ENCODE assay signal across 2 cellular contexts in genomic region chr14:64591809-64592208, GRCh38.
A peak's percentile ranks its signal among the peaks of the same experiment; 100 is the strongest.
TF ChIP-seq lines count a peak whose summit lies in the region.

No MANE protein-coding gene starts in this region.

TF ChIP-seq in HepG2, 621 proteins besides CTCF, POLR2A, EP300 and RAD21:
- TF ChIP-seq MAX (IDR thresholded peaks at IDR 0.05) (no peak), ZNF687 (CRISPR knock-in tag; IDR thresholded peaks at IDR 0.05) (no peak), EHMT2 (IDR thresholded peaks at IDR 0.05; ENCODE audit: borderline replicate concordance, low read depth, low read length) (no peak), ZFP41 (CRISPR knock-in tag; IDR thresholded peaks at IDR 0.05; ENCODE audit: borderline replicate concordance) (no peak), PATZ1 (CRISPR knock-in tag; IDR thresholded peaks at IDR 0.05) (no peak), MAFF (IDR thresholded peaks at IDR 0.05; ENCODE audit: low read depth, low read length) (0 out of 2 replicates have a peak, but pooled peaks have one; percentile 14), ZC3H4 (CRISPR knock-in tag; IDR thresholded peaks at IDR 0.05; ENCODE audit: borderline replicate concordance) (no peak), MAFK (conservative IDR thresholded peaks at IDR 0.05 in 1 of 2, IDR thresholded peaks at IDR 0.05 in 1 of 2; ENCODE audit: low read length in 2 of 2) (peak in 1 of 2 experiments; percentile 31; a peak in 1 of 4 replicates), MTF1 (CRISPR knock-in tag; IDR thresholded peaks at IDR 0.05) (no peak), KDM4B (CRISPR knock-in tag; IDR thresholded peaks at IDR 0.05) (no peak)

TF ChIP-seq in IMR-90, 13 proteins besides CTCF, POLR2A, EP300 and RAD21:
- TF ChIP-seq MAFK (IDR thresholded peaks at IDR 0.05; ENCODE audit: low read depth, low read length) (peak; percentile 35; the same call in 1 of the 2 replicates), CHD1 (IDR thresholded peaks at IDR 0.05; ENCODE audit: low read depth, low read length) (no peak), FOS (IDR thresholded peaks at IDR 0.05; ENCODE audit: low read depth, low read length) (peak; percentile 35; the same call in 1 of the 2 replicates)
